19 cellular contexts compared by ENCODE assay signal in the genomic region with DNA sequence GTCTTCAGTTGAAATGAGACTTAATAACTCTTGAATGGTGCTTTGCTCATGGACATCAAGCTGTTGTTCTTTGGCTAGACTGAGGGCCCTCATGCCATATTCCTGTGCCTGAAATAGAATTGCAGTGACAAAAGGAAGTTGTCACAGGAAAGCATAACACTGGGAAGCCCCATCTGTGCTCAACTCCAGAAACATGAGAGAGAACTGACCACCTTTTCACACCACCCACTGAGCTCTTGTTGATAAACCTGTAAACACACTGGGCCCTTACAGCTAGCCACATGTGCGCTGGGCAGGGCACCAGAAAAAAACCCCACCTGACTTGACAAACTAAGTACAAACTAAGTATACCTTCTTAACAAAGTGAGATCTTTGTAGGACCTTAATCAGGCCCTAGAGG. TPM values are rescaled to one million over a fixed set of nuclear protein-coding genes. Genes with fewer than 3 reads are reported as not detected.
DNase-seq lines count a peak whose midpoint lies in the region; ATAC-seq and TF ChIP-seq lines count a peak whose summit lies in the region.
"Had no signal": no experiment of that assay in that cellular context is flagged by ENCODE, and none has a peak within 500 bp of the region (broad histone marks: within the 10 kb centered on the region; RNA-seq: fewer than 3 reads in every experiment).

No MANE protein-coding gene starts in this region.

- peak overlapping the region; percentile 11 for H3K9ac ChIP-seq in mesenchymal stem cell (ENCODE audit: low read length)
- H3K9ac ChIP-seq: SK-N-SH had no signal

- no peak overlapping the region for H2BK12ac ChIP-seq in mesenchymal stem cell (ENCODE audit: low read length in 2 of 2)

- H2BK5ac ChIP-seq in mesenchymal stem cell (ENCODE audit: low read depth, low read length, poor library complexity, severe bottlenecking), result no peak overlapping the region

- H3K79me1 ChIP-seq in mesenchymal stem cell (replicated peaks; ENCODE audit: low read length, poor library complexity, severe bottlenecking), result no peaks in the 10 kb centered on the region

- no peak overlapping the region for H3K4me2 ChIP-seq in mesenchymal stem cell (ENCODE audit: low read length, poor library complexity, severe bottlenecking)
- H3K4me2 ChIP-seq: SK-N-SH had no signal

- H3K27me3 ChIP-seq in mesenchymal stem cell (ENCODE audit: control insufficient read depth in 1 of 2, insufficient read depth in 1 of 2, low read length in 2 of 2) (no peaks in the 10 kb centered on the region), left lung (no peaks in the 10 kb centered on the region)
- H3K27me3 ChIP-seq: Peyer's patch had no signal

- H3K27ac ChIP-seq in mesenchymal stem cell (ENCODE audit: low read length, poor library complexity, severe bottlenecking) (no peak overlapping the region), left lung (no peak overlapping the region)

- 76% methylated on average over 1 of the region's 1 CpG for WGBS in mesenchymal stem cell

- no peak overlapping the region for H4K8ac ChIP-seq in mesenchymal stem cell (ENCODE audit: low read length)

- intact Hi-C loops in left lung (cut with DNase I), result no loop called here

- H2BK120ac ChIP-seq in mesenchymal stem cell (ENCODE audit: low read depth, low read length), result no peak overlapping the region

- no peaks in the 10 kb centered on the region for H3K4me1 ChIP-seq in mesenchymal stem cell (ENCODE audit: control insufficient read depth, insufficient read depth, low read depth, low read length)
- no peaks in the 10 kb centered on the region for H3K4me1 ChIP-seq in left lung

- no peak overlapping the region for H2BK15ac ChIP-seq in mesenchymal stem cell (ENCODE audit: low read depth, poor library complexity, severe bottlenecking)

- POLR2A ChIA-PET in GM10248 (lab: Yijun Ruan, JAX) (no interaction called here), HEK293T (lab: Yijun Ruan, JAX) (no interaction called here)

- H4K91ac ChIP-seq in mesenchymal stem cell (ENCODE audit: low read length), result no peak overlapping the region

- H3K9me3 ChIP-seq in mesenchymal stem cell (ENCODE audit: control insufficient read depth, low read length), result no peaks in the 10 kb centered on the region
- H3K9me3 ChIP-seq in left lung, result no peaks in the 10 kb centered on the region
- H3K9me3 ChIP-seq: Peyer's patch, SK-N-SH had no signal

- CTCF ChIA-PET in GM10248 (lab: Yijun Ruan, JAX) (interaction anchor here (0.9 to 2.2 kb wide), 2 partner anchors 8 to 38 kb away, joined by 3 to 5 read pairs; no protein-coding TSS in a partner anchor), HEK293T (lab: Yijun Ruan, JAX) (no interaction called here)

- H3K36me3 ChIP-seq in mesenchymal stem cell (ENCODE audit: control insufficient read depth in 1 of 2, insufficient read depth in 2 of 2, low read depth in 1 of 2, low read length in 2 of 2) (no peaks in the 10 kb centered on the region), left lung (no peaks in the 10 kb centered on the region)
- H3K36me3 ChIP-seq: Peyer's patch had no signal

- H3K23ac ChIP-seq in mesenchymal stem cell (ENCODE audit: low read length in 2 of 2), result no peak overlapping the region

- H3K18ac ChIP-seq in mesenchymal stem cell (ENCODE audit: low read depth in 1 of 2, low read length in 2 of 2), result no peak overlapping the region

- no peak for TF ChIP-seq CTCF in GM10248 (IDR thresholded peaks at IDR 0.05; ENCODE audit: control extremely low read depth, extremely low read depth, low read depth, missing control alignments)
- TF ChIP-seq CTCF in GM20000 (IDR thresholded peaks at IDR 0.05; ENCODE audit: extremely low read depth, missing control alignments), result no peak
- no peak for TF ChIP-seq CTCF in left lung (IDR thresholded peaks at IDR 0.05)

- DNase-seq in GM10248 (ENCODE audit: extremely low spot score) (peak; percentile 28), GM20000 (ENCODE audit: low spot score) (peak; percentile 11), dermis blood vessel endothelial cell (peak; percentile 44), mesenchymal stem cell (no peak), left lung (no peak), HT-29 (ENCODE audit: low spot score) (no peak), HEK293T (ENCODE audit: extremely low spot score) (no peak)
- DNase-seq: COR-L47, EL, Karpas-422, MM.1S, NCI-H1105, NCI-H1694, NCI-H2227 treated with DMSO at 0.1 percent for 48 hours, NCI-H524, Peyer's patch, Right ventricle myocardium superior, SK-N-SH had no signal

- ATAC-seq in left lung (no peak), GM21717 (IDR thresholded peaks at IDR 0.05; ENCODE audit: unreplicated experiment) (no peak)

- H3K14ac ChIP-seq in mesenchymal stem cell (ENCODE audit: low read length in 2 of 2), result no peak overlapping the region

- H3K4me3 ChIP-seq in mesenchymal stem cell (ENCODE audit: insufficient read depth in 1 of 2, low read depth in 1 of 2, low read length in 2 of 2) (no peak overlapping the region), left lung (no peak overlapping the region)
- H3K4me3 ChIP-seq: Peyer's patch had no signal

- no peak overlapping the region for H2AFZ ChIP-seq in mesenchymal stem cell (ENCODE audit: low read depth, low read length)

- no peak overlapping the region for H3K4ac ChIP-seq in mesenchymal stem cell (ENCODE audit: low read depth in 1 of 2, low read length in 2 of 2)

- no peak overlapping the region for H2AK5ac ChIP-seq in mesenchymal stem cell (ENCODE audit: low read length, severe bottlenecking)

TF ChIP-seq in HEK293T, 16 proteins besides CTCF, POLR2A, EP300 and RAD21:
- TF ChIP-seq TARDBP (IDR thresholded peaks at IDR 0.05) (no peak), SP1 (IDR thresholded peaks at IDR 0.05) (no peak), FOXA1 (IDR thresholded peaks at IDR 0.05) (no peak), ARNT (IDR thresholded peaks at IDR 0.05) (no peak), FOXK2 (IDR thresholded peaks at IDR 0.05) (no peak), FOXM1 (IDR thresholded peaks at IDR 0.05; ENCODE audit: borderline replicate concordance) (no peak), CTBP1 (IDR thresholded peaks at IDR 0.05; ENCODE audit: borderline replicate concordance) (no peak), BHLHE40 (IDR thresholded peaks at IDR 0.05; ENCODE audit: borderline replicate concordance) (no peak), L3MBTL2 (conservative IDR thresholded peaks at IDR 0.05) (no peak), NFRKB (IDR thresholded peaks at IDR 0.05) (no peak), ZNF384 (IDR thresholded peaks at IDR 0.05) (no peak), SUZ12 (IDR thresholded peaks at IDR 0.05) (no peak), ELF4 (IDR thresholded peaks at IDR 0.05) (no peak)
- TF ChIP-seq, protein P1, sequence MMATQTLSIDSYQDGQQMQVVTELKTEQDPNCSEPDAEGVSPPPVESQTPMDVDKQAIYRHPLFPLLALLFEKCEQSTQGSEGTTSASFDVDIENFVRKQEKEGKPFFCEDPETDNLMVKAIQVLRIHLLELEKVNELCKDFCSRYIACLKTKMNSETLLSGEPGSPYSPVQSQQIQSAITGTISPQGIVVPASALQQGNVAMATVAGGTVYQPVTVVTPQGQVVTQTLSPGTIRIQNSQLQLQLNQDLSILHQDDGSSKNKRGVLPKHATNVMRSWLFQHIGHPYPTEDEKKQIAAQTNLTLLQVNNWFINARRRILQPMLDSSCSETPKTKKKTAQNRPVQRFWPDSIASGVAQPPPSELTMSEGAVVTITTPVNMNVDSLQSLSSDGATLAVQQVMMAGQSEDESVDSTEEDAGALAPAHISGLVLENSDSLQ (IDR thresholded peaks at IDR 0.05), result no peak

RNA-seq across cellular contexts. Expression of gene ZMYND12, which starts 25.1 kb away (rescaled TPM):
- total RNA-seq in dermis blood vessel endothelial cell (0.47 and 1.0 TPM in 2 replicates), left lung (1 to 10 TPM; 2.4 to 3.8 TPM)
- 0.06 TPM for polyA plus RNA-seq in mesenchymal stem cell (2013, experiment 1 of 2)
- 0.04 TPM for polyA plus RNA-seq in mesenchymal stem cell (2013, experiment 2 of 2)
- 0.21 TPM in 1 of 2 replicates, not detected in the other for total RNA-seq in HT-29 (2014; rRNA removed; shearing (Covaris generic))

RNA-seq across cellular contexts. Expression of gene PPCS, which starts 25.6 kb away (rescaled TPM):
- total RNA-seq in dermis blood vessel endothelial cell (46.9 and 53.8 TPM in 2 replicates), left lung (10 to 100 TPM; 59.0 to 60.0 TPM)
- polyA plus RNA-seq in mesenchymal stem cell (2013, experiment 1 of 2), result 47.2 TPM
- 48.3 TPM for polyA plus RNA-seq in mesenchymal stem cell (2013, experiment 2 of 2)
- 48.6 and 60.6 TPM in 2 replicates for total RNA-seq in HT-29 (2014; rRNA removed; shearing (Covaris generic))

RNA-seq across cellular contexts. Expression of gene CCDC30, which starts 32.3 kb away (rescaled TPM):
- 0.28 and 0.68 TPM in 2 replicates for total RNA-seq in dermis blood vessel endothelial cell
- 1.5 TPM for polyA plus RNA-seq in mesenchymal stem cell (2013, experiment 1 of 2)
- polyA plus RNA-seq in mesenchymal stem cell (2013, experiment 2 of 2), result 2.5 TPM
- 1 to 10 TPM; 4.5 to 6.8 TPM for total RNA-seq in left lung
- 0.44 and 1.0 TPM in 2 replicates for total RNA-seq in HT-29 (2014; rRNA removed; shearing (Covaris generic))

RNA-seq across cellular contexts. Expression of gene RIMKLA, which starts 50.2 kb away (rescaled TPM):
- total RNA-seq in dermis blood vessel endothelial cell (under 0.01 and 0.05 TPM in 2 replicates), left lung (10 to 100 TPM in 1 of 2 donors, 1 to 10 TPM in 1; 7.8 to 11.4 TPM)
- polyA plus RNA-seq in mesenchymal stem cell (2013, experiment 1 of 2), result not detected
- not detected for polyA plus RNA-seq in mesenchymal stem cell (2013, experiment 2 of 2)
- 1.3 and 1.6 TPM in 2 replicates for total RNA-seq in HT-29 (2014; rRNA removed; shearing (Covaris generic))

Comparison
In these comparisons a context has a peak if more than half of its experiments do, and no peak if none do; other contexts are left out.
1. DNase-seq: peak in GM10248 (single experiment), GM20000 (single experiment) and dermis blood vessel endothelial cell (single experiment); none in mesenchymal stem cell (single experiment), left lung (0 of 2), HT-29 (single experiment) and HEK293T (single experiment).